Comparison of ENCODE assay signal across 1 cellular context in the genomic region with DNA sequence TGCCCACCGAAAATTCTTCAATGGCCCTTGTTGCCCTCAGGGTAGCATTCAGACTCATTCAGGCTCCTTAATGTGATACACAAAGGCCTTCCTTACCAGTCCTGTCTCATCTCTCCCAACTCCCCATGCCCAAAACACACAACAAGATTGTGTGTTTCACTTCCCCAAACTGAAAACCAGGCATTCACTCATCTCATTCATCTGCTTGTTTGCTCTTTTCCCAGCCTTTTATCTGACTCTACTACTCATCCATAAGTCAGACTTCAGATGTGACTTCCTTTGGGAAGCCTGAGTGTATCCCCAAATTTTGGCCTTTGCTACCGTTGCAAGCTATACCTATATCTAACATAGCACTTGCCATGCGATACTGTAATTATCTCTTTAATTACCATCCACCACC.
A peak's percentile ranks its signal among the peaks of the same experiment; 100 is the strongest.
TF ChIP-seq lines count a peak whose summit lies in the region.

No MANE protein-coding gene starts in this region.

TF ChIP-seq in GM12878, 131 proteins besides CTCF, POLR2A, EP300 and RAD21:
- TF ChIP-seq NFIC (IDR thresholded peaks at IDR 0.05; ENCODE audit: low read depth, low read length), result no peak
- no peak for TF ChIP-seq ZNF592 (IDR thresholded peaks at IDR 0.05)
- TF ChIP-seq EZH2 (IDR thresholded peaks at IDR 0.05; ENCODE audit: borderline replicate concordance, control insufficient read depth, low read depth, low read length), result no peak
- TF ChIP-seq IKZF1 (conservative IDR thresholded peaks at IDR 0.05), result peak; percentile 77
- TF ChIP-seq EED (IDR thresholded peaks at IDR 0.05; ENCODE audit: low read depth), result 0 out of 2 replicates have a peak, but pooled peaks have one; percentile 25
- TF ChIP-seq SMARCA5 (IDR thresholded peaks at IDR 0.05), result no peak
- TF ChIP-seq BRCA1 (IDR thresholded peaks at IDR 0.05; ENCODE audit: low read depth, low read length), result no peak
- peak; percentile 33; the same call in 1 of the 2 replicates for TF ChIP-seq GATAD2B (conservative IDR thresholded peaks at IDR 0.05; ENCODE audit: low read depth)
- TF ChIP-seq TAF1 (IDR thresholded peaks at IDR 0.05; ENCODE audit: borderline replicate concordance, low read depth, low read length), result no peak
- no peak for TF ChIP-seq TCF7 (IDR thresholded peaks at IDR 0.05; ENCODE audit: borderline replicate concordance)
- TF ChIP-seq TCF12 (IDR thresholded peaks at IDR 0.05; ENCODE audit: low read depth, low read length), result no peak
- TF ChIP-seq POU2F2 (IDR thresholded peaks at IDR 0.05; ENCODE audit: borderline replicate concordance, low read depth, low read length), result no peak
- no peak for TF ChIP-seq PAX8 (IDR thresholded peaks at IDR 0.05)
- TF ChIP-seq, protein P1, sequence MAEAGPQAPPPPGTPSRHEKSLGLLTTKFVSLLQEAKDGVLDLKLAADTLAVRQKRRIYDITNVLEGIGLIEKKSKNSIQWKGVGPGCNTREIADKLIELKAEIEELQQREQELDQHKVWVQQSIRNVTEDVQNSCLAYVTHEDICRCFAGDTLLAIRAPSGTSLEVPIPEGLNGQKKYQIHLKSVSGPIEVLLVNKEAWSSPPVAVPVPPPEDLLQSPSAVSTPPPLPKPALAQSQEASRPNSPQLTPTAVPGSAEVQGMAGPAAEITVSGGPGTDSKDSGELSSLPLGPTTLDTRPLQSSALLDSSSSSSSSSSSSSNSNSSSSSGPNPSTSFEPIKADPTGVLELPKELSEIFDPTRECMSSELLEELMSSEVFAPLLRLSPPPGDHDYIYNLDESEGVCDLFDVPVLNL (IDR thresholded peaks at IDR 0.05; ENCODE audit: low read depth, low read length), result no peak
- TF ChIP-seq RBBP5 (conservative IDR thresholded peaks at IDR 0.05), result no peak
- TF ChIP-seq, protein P2, sequence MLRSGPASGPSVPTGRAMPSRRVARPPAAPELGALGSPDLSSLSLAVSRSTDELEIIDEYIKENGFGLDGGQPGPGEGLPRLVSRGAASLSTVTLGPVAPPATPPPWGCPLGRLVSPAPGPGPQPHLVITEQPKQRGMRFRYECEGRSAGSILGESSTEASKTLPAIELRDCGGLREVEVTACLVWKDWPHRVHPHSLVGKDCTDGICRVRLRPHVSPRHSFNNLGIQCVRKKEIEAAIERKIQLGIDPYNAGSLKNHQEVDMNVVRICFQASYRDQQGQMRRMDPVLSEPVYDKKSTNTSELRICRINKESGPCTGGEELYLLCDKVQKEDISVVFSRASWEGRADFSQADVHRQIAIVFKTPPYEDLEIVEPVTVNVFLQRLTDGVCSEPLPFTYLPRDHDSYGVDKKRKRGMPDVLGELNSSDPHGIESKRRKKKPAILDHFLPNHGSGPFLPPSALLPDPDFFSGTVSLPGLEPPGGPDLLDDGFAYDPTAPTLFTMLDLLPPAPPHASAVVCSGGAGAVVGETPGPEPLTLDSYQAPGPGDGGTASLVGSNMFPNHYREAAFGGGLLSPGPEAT (IDR thresholded peaks at IDR 0.05; ENCODE audit: low read depth), result peak; percentile 64
- no peak for TF ChIP-seq SRF (IDR thresholded peaks at IDR 0.05; ENCODE audit: low read depth in 2 of 2, low read length in 2 of 2)
- no peak for TF ChIP-seq RFX5 (IDR thresholded peaks at IDR 0.05; ENCODE audit: low read depth, low read length)
- peak; percentile 84 to 86; a peak in 3 of 4 replicates for TF ChIP-seq IKZF2 (IDR thresholded peaks at IDR 0.05)
- no peak for TF ChIP-seq BACH1 (IDR thresholded peaks at IDR 0.05; ENCODE audit: borderline replicate concordance)
- TF ChIP-seq, protein P3, sequence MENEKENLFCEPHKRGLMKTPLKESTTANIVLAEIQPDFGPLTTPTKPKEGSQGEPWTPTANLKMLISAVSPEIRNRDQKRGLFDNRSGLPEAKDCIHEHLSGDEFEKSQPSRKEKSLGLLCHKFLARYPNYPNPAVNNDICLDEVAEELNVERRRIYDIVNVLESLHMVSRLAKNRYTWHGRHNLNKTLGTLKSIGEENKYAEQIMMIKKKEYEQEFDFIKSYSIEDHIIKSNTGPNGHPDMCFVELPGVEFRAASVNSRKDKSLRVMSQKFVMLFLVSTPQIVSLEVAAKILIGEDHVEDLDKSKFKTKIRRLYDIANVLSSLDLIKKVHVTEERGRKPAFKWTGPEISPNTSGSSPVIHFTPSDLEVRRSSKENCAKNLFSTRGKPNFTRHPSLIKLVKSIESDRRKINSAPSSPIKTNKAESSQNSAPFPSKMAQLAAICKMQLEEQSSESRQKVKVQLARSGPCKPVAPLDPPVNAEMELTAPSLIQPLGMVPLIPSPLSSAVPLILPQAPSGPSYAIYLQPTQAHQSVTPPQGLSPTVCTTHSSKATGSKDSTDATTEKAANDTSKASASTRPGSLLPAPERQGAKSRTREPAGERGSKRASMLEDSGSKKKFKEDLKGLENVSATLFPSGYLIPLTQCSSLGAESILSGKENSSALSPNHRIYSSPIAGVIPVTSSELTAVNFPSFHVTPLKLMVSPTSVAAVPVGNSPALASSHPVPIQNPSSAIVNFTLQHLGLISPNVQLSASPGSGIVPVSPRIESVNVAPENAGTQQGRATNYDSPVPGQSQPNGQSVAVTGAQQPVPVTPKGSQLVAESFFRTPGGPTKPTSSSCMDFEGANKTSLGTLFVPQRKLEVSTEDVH (IDR thresholded peaks at IDR 0.05; ENCODE audit: low read depth, partially characterized antibody), result no peak
- TF ChIP-seq MTA2 (IDR thresholded peaks at IDR 0.05; ENCODE audit: low read depth), result peak; percentile 84
- peak; percentile 20; the same call in 1 of the 2 replicates for TF ChIP-seq PKNOX1 (IDR thresholded peaks at IDR 0.05)
- peak; percentile 44; the same call in 1 of the 2 replicates for TF ChIP-seq NBN (IDR thresholded peaks at IDR 0.05)
- no peak for TF ChIP-seq ZNF274 (IDR thresholded peaks at IDR 0.05; ENCODE audit: insufficient read depth, insufficient read length)
- TF ChIP-seq NR2F1 (conservative IDR thresholded peaks at IDR 0.05), result no peak
- peak; percentile 95 for TF ChIP-seq SPI1 (IDR thresholded peaks at IDR 0.05; ENCODE audit: borderline replicate concordance, insufficient read depth, low read depth, low read length)
- no peak for TF ChIP-seq MYB (IDR thresholded peaks at IDR 0.05; ENCODE audit: borderline replicate concordance, low read depth, low read length)
- TF ChIP-seq IRF4 (IDR thresholded peaks at IDR 0.05; ENCODE audit: low read depth, low read length), result 0 out of 2 replicates have a peak, but pooled peaks have one; percentile 47
- TF ChIP-seq ATF7 (IDR thresholded peaks at IDR 0.05; ENCODE audit: low read depth), result 0 out of 2 replicates have a peak, but pooled peaks have one; percentile 34
- TF ChIP-seq YBX1 (IDR thresholded peaks at IDR 0.05), result no peak
- TF ChIP-seq DPF2 (IDR thresholded peaks at IDR 0.05), result peak; percentile 61
- TF ChIP-seq ZNF384 (IDR thresholded peaks at IDR 0.05; ENCODE audit: borderline replicate concordance, low read depth, low read length), result no peak
